Comparison of ENCODE assay signal across 17 cellular contexts in the genomic region with DNA sequence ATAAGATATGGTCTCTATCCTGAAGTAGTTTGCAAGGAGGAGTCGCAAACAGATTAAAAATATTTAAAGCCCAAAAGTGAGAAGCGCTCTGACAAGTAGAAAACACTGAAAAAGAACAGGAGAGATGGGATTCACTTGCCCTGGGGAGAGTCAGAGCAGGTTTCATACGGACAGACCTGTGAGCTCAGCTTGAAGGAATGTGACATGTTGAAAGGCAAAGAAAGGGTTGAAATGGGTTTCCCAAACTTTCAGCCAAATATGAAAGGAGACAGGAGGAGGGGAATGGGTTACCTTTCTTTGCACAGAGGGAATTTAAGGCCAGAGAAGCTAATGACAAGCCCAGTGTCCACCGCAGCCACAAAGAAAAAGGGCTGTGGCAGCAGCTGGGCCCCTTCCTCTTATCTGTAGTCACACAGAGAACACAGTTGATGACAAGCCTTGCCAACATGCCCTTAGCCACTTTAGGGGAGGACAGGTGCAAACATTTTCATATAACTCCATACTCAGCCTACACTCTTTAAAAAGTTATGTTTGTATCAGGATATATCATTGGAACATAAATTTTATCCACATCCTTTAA. TPM values are rescaled to one million over a fixed set of nuclear protein-coding genes. Genes with fewer than 3 reads are reported as not detected.
DNase-seq lines count a peak whose midpoint lies in the region; ATAC-seq, FAIRE-seq and TF ChIP-seq lines count a peak whose summit lies in the region.
"Had no signal": no experiment of that assay in that cellular context is flagged by ENCODE, and none has a peak within 500 bp of the region (broad histone marks: within the 10 kb centered on the region; RNA-seq: fewer than 3 reads in every experiment).

No MANE protein-coding gene starts in this region.

- H3K4me1 ChIP-seq in breast epithelium = no peaks in the 10 kb centered on the region
- H3K4me1 ChIP-seq: suprapubic skin had no signal

- H3K27me3 ChIP-seq in breast epithelium = no peaks in the 10 kb centered on the region
- H3K27me3 ChIP-seq: suprapubic skin had no signal

- no peak for TF ChIP-seq CTCF in MCF 10A (IDR thresholded peaks at IDR 0.05; ENCODE audit: unreplicated experiment)
- no peak for TF ChIP-seq CTCF in breast epithelium (IDR thresholded peaks at IDR 0.05)

- H3K9me3 ChIP-seq in breast epithelium = no peaks in the 10 kb centered on the region
- H3K9me3 ChIP-seq: suprapubic skin had no signal

- DNase-seq in MCF 10A (ENCODE audit: unreplicated experiment) (peak; percentile 73), breast epithelium (ENCODE audit: low spot score in 2 of 2) (no peak), RPMI7951 (ENCODE audit: low read depth) (peak; percentile 26), urothelium cell line (ENCODE audit: low spot score) (peak; percentile 73), mesenteric fat pad (ENCODE audit: low spot score) (no peak)
- no peak for DNase-seq in stimulated activated naive CD8-positive, alpha-beta T cell treated with anti-CD3 and anti-CD28 coated beads, Interleukin-15, Interleukin-2, amounts not matched to agents 100 U/mL and 50 U/mL, for 24 hours
- DNase-seq: activated CD8-positive, alpha-beta memory T cell treated with anti-CD3 and anti-CD28 coated beads for 24 hours; left ventricle myocardium superior; naive B cell; NCI-H1417; WERI-Rb-1 had no signal

- peak overlapping the region; percentile 92 for H3K27ac Mint-ChIP-seq in MCF 10A (ENCODE audit: low read depth, unreplicated experiment)
- H3K27ac Mint-ChIP-seq: naive B cell had no signal

- H3K4me1 Mint-ChIP-seq in MCF 10A (ENCODE audit: insufficient read depth, unreplicated experiment) = peaks cover 40% of the 10 kb centered on the region

- intact Hi-C loops in MCF 10A (cut with micrococcal nuclease) = no loop called here
- intact Hi-C loops in breast epithelium (cut with DNase I; ENCODE audit: low total_unique reads) = no loop called here

- TF ChIP-seq POLR2A in breast epithelium (IDR thresholded peaks at IDR 0.05) = no peak

- no peak for FAIRE-seq in urothelium cell line (lab: Jason Lieb, UNC)
- FAIRE-seq: A204.1, GM18507, K562 had no signal

- POLR2A ChIA-PET in MCF 10A (lab: Yijun Ruan, JAX) = interaction anchor here (0.7 to 4.7 kb wide), 9 partner anchors 10 to 218 kb away, joined by 3 to 70 read pairs (median 6); a partner anchor contains a TSS

- no peak overlapping the region for H3K27ac ChIP-seq in breast epithelium
- H3K27ac ChIP-seq: suprapubic skin, WERI-Rb-1 had no signal

- BruUV-seq in MCF 10A (replicated peaks; lab: Mats Ljungman, UMichigan) = TSS peak; percentile 47

- no peak overlapping the region for H3K4me3 ChIP-seq in breast epithelium
- H3K4me3 ChIP-seq: K562, suprapubic skin had no signal

- no peaks in the 10 kb centered on the region for H3K36me3 Mint-ChIP-seq in MCF 10A (ENCODE audit: insufficient read depth, unreplicated experiment)
- H3K36me3 Mint-ChIP-seq: naive B cell had no signal

- peak overlapping the region; percentile 11 for H3K4me3 Mint-ChIP-seq in MCF 10A (ENCODE audit: unreplicated experiment)
- H3K4me3 Mint-ChIP-seq: naive B cell had no signal

- ATAC-seq in esophagus mucosa (peak; percentile 41), HG02885 (IDR thresholded peaks at IDR 0.05; ENCODE audit: poor library complexity, unreplicated experiment) (no peak)
- ATAC-seq in stimulated activated naive CD8-positive, alpha-beta T cell treated with anti-CD3 and anti-CD28 coated beads, Interleukin-15, Interleukin-2, amounts not matched to agents 100 U/mL and 50 U/mL, for 24 hours = no peak
- ATAC-seq: K562, left ventricle myocardium superior had no signal

- H3K36me3 ChIP-seq in breast epithelium = no peaks in the 10 kb centered on the region
- H3K36me3 ChIP-seq: suprapubic skin, WERI-Rb-1 had no signal

- CTCF ChIA-PET in MCF 10A (lab: Yijun Ruan, JAX) = interaction anchor here (0.7 to 1.2 kb wide), 5 partner anchors 9 to 33 kb away, joined by 3 to 4 read pairs (median 3); no protein-coding TSS in a partner anchor

- no peaks in the 10 kb centered on the region for H3K27me3 Mint-ChIP-seq in MCF 10A (ENCODE audit: insufficient read depth, unreplicated experiment)

- H3K9me3 Mint-ChIP-seq in MCF 10A (ENCODE audit: unreplicated experiment) = peaks cover 3% of the 10 kb centered on the region

RNA-seq across cellular contexts. Expression of a gene that starts 14.9 kb away (rescaled TPM):
- total RNA-seq in MCF 10A (2022) (5.6 and 7.1 TPM in 2 replicates), breast epithelium (under 1 TPM; 0.33 to 0.80 (median 0.44) TPM), esophagus mucosa (3.2 TPM), mesenteric fat pad (1.3 TPM)
- total RNA-seq in RPMI7951 (2014; rRNA removed; shearing (Covaris generic)) = 6.2 and 7.3 TPM in 2 replicates
- total RNA-seq: left ventricle myocardium superior had no signal

RNA-seq across cellular contexts. Expression of a gene that starts 21.5 kb away (rescaled TPM):
- 1.2 and 1.4 TPM in 2 replicates for total RNA-seq in MCF 10A (2022)
- total RNA-seq in breast epithelium = 1 to 10 TPM in 2 of 3 donors, under 1 TPM in 1; 0.80 to 5.4 (median 1.3) TPM
- 0.84 and 1.1 TPM in 2 replicates for total RNA-seq in RPMI7951 (2014; rRNA removed; shearing (Covaris generic))
- total RNA-seq in esophagus mucosa = 1.1 TPM
- total RNA-seq in mesenteric fat pad = 1.2 TPM
- total RNA-seq: K562 had no signal

RNA-seq across cellular contexts. Expression of a gene that starts 49.6 kb away (rescaled TPM):
- total RNA-seq in MCF 10A (2022) (2.6 and 3.7 TPM in 2 replicates), breast epithelium (1 to 10 TPM in 2 of 3 donors, under 1 TPM in 1; 0.80 to 2.8 (median 2.0) TPM), esophagus mucosa (5.5 TPM), mesenteric fat pad (4.0 TPM)
- total RNA-seq in RPMI7951 (2014; rRNA removed; shearing (Covaris generic)) = 4.3 and 9.7 TPM in 2 replicates
- total RNA-seq: K562 had no signal

Comparison
In these comparisons a context has a peak if more than half of its experiments do, and no peak if none do; other contexts are left out.
1. DNase-seq: peak in MCF 10A (single experiment), RPMI7951 (single experiment) and urothelium cell line (single experiment); none in breast epithelium (0 of 2), stimulated activated naive CD8-positive, alpha-beta T cell treated with anti-CD3 and anti-CD28 coated beads, Interleukin-15, Interleukin-2, amounts not matched to agents 100 U/mL and 50 U/mL, for 24 hours (single experiment) and mesenteric fat pad (single experiment).